Comparison of ENCODE assay signal across 13 cellular contexts in the genomic region with DNA sequence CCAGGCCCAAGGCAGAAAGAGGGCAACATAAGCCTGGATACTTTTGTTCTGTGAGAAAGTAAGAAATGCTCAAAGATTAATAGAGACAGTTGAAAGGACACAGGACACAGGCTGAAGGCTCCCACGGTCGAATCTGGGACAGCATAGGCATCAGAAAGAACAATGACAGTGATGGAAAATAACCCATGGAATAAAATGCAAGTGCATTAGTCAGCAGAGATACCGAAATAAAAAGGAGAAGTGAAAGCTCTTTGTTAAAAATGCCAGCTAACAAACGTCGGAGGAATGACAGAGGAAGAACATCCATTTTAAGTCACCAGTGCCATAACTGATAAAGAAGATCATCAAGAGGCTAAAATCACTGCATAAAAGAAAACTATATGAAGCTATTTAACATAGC. TPM values are rescaled to one million over a fixed set of nuclear protein-coding genes. Genes with fewer than 3 reads are reported as not detected.
DNase-seq lines count a peak whose midpoint lies in the region; ATAC-seq and TF ChIP-seq lines count a peak whose summit lies in the region.
"Had no signal": no experiment of that assay in that cellular context is flagged by ENCODE, and none has a peak within 500 bp of the region (broad histone marks: within the 10 kb centered on the region; RNA-seq: fewer than 3 reads in every experiment).

No MANE protein-coding gene starts in this region.

- H3K27ac ChIP-seq in 22Rv1: peak overlapping the region; percentile 86

- ATAC-seq in GM21529 (IDR thresholded peaks at IDR 0.05; ENCODE audit: unreplicated experiment): peak; percentile 41
- ATAC-seq in activated CD8-positive, alpha-beta T cell treated with anti-CD3 and anti-CD28 coated beads, Interleukin-2, amount 10 ng/mL, durations not matched to agents 7 days and 5 days: no peak
- ATAC-seq in GM19035 (IDR thresholded peaks at IDR 0.05; ENCODE audit: unreplicated experiment): no peak

- no peak for TF ChIP-seq CTCF in 22Rv1 (IDR thresholded peaks at IDR 0.05)
- TF ChIP-seq CTCF in mesothelial cell of epicardium (IDR thresholded peaks at IDR 0.05; ENCODE audit: unreplicated experiment): no peak

- no peak overlapping the region for H3K27ac Mint-ChIP-seq in mesothelial cell of epicardium
- no peak overlapping the region for H3K27ac Mint-ChIP-seq in activated CD8-positive, alpha-beta T cell treated with anti-CD3 and anti-CD28 coated beads, Interleukin-2, amount 10 ng/mL, durations not matched to agents 7 days and 5 days
- no peak overlapping the region for H3K27ac Mint-ChIP-seq in T-helper 2 cell treated with Interferon-gamma antibody and Interleukin-4, amounts not matched to agents 5 μg/mL and 100 μg/mL, for 36 hours

- no peaks in the 10 kb centered on the region for H3K4me1 Mint-ChIP-seq in mesothelial cell of epicardium
- no peaks in the 10 kb centered on the region for H3K4me1 Mint-ChIP-seq in activated CD8-positive, alpha-beta T cell treated with anti-CD3 and anti-CD28 coated beads, Interleukin-2, amount 10 ng/mL, durations not matched to agents 7 days and 5 days (ENCODE audit: low read depth)
- H3K4me1 Mint-ChIP-seq in T-helper 2 cell treated with Interferon-gamma antibody and Interleukin-4, amounts not matched to agents 5 μg/mL and 100 μg/mL, for 36 hours (ENCODE audit: low read depth): peaks cover 5% of the 10 kb centered on the region
- H3K4me1 Mint-ChIP-seq: neural crest cell had no signal

- peaks cover 19% of the 10 kb centered on the region for H3K36me3 Mint-ChIP-seq in mesothelial cell of epicardium
- peaks cover 58% of the 10 kb centered on the region for H3K36me3 Mint-ChIP-seq in activated CD8-positive, alpha-beta T cell treated with anti-CD3 and anti-CD28 coated beads, Interleukin-2, amount 10 ng/mL, durations not matched to agents 7 days and 5 days (ENCODE audit: low read depth)
- H3K36me3 Mint-ChIP-seq in T-helper 2 cell treated with Interferon-gamma antibody and Interleukin-4, amounts not matched to agents 5 μg/mL and 100 μg/mL, for 36 hours (ENCODE audit: low read depth): peaks cover 60% of the 10 kb centered on the region

- POLR2A ChIA-PET in activated CD8-positive, alpha-beta T cell treated with anti-CD3 and anti-CD28 coated beads, Interleukin-2, amount 10 ng/mL, durations not matched to agents 7 days and 5 days (lab: Charles Lee): no interaction called here

- no peaks in the 10 kb centered on the region for H3K27me3 Mint-ChIP-seq in mesothelial cell of epicardium (ENCODE audit: low read depth)
- H3K27me3 Mint-ChIP-seq in activated CD8-positive, alpha-beta T cell treated with anti-CD3 and anti-CD28 coated beads, Interleukin-2, amount 10 ng/mL, durations not matched to agents 7 days and 5 days (ENCODE audit: low read depth): no peaks in the 10 kb centered on the region
- no peaks in the 10 kb centered on the region for H3K27me3 Mint-ChIP-seq in T-helper 2 cell treated with Interferon-gamma antibody and Interleukin-4, amounts not matched to agents 5 μg/mL and 100 μg/mL, for 36 hours (ENCODE audit: low read depth)

- no peak overlapping the region for H3K4me3 Mint-ChIP-seq in mesothelial cell of epicardium
- no peak overlapping the region for H3K4me3 Mint-ChIP-seq in activated CD8-positive, alpha-beta T cell treated with anti-CD3 and anti-CD28 coated beads, Interleukin-2, amount 10 ng/mL, durations not matched to agents 7 days and 5 days
- H3K4me3 Mint-ChIP-seq in T-helper 2 cell treated with Interferon-gamma antibody and Interleukin-4, amounts not matched to agents 5 μg/mL and 100 μg/mL, for 36 hours: no peak overlapping the region
- H3K4me3 Mint-ChIP-seq: neural crest cell had no signal

- CTCF ChIA-PET in activated CD8-positive, alpha-beta T cell treated with anti-CD3 and anti-CD28 coated beads, Interleukin-2, amount 10 ng/mL, durations not matched to agents 7 days and 5 days (lab: Charles Lee): interaction anchor here (2.5 kb wide), 1 partner anchor 188 kb away, joined by 6 read pairs; no protein-coding TSS in a partner anchor

- no peaks in the 10 kb centered on the region for H3K9me3 Mint-ChIP-seq in mesothelial cell of epicardium
- H3K9me3 Mint-ChIP-seq in activated CD8-positive, alpha-beta T cell treated with anti-CD3 and anti-CD28 coated beads, Interleukin-2, amount 10 ng/mL, durations not matched to agents 7 days and 5 days (ENCODE audit: insufficient read depth): no peaks in the 10 kb centered on the region
- H3K9me3 Mint-ChIP-seq in T-helper 2 cell treated with Interferon-gamma antibody and Interleukin-4, amounts not matched to agents 5 μg/mL and 100 μg/mL, for 36 hours: no peaks in the 10 kb centered on the region
- H3K9me3 Mint-ChIP-seq: neural crest cell had no signal

- DNase-seq in OCI-M2 (lab: John Stamatoyannopoulos, UW; ENCODE audit: unreplicated experiment) (peak; percentile 8), globus pallidus (ENCODE audit: low spot score) (peak; percentile 70), mesothelial cell of epicardium (ENCODE audit: low spot score in 2 of 2, unreplicated experiment in 2 of 2) (no peak)
- DNase-seq in activated CD8-positive, alpha-beta T cell treated with anti-CD3 and anti-CD28 coated beads, Interleukin-2, amount 10 ng/mL, durations not matched to agents 7 days and 5 days: no peak
- no peak for DNase-seq in T-helper 2 cell treated with Interferon-gamma antibody and Interleukin-4, amounts not matched to agents 5 μg/mL and 100 μg/mL, for 36 hours (ENCODE audit: low spot score)
- DNase-seq: left cardiac atrium, NCI-H1092 treated with DMSO at 0.1 percent for 48 hours, NCI-H526, small intestine had no signal

RNA-seq across cellular contexts. Expression of a gene that starts 19.7 kb away (rescaled TPM):
- 11.7 to 12.8 TPM (median 12.1 TPM) in 3 replicates for total RNA-seq in mesothelial cell of epicardium
- 1 to 10 TPM; 9.3 to 10.0 TPM for total RNA-seq in activated CD8-positive, alpha-beta T cell treated with anti-CD3 and anti-CD28 coated beads, Interleukin-2, amount 10 ng/mL, durations not matched to agents 7 days and 5 days

RNA-seq across cellular contexts. Expression of a gene that starts 26.6 kb away (rescaled TPM):
- 74.8 to 77.6 TPM (median 75.5 TPM) in 3 replicates for total RNA-seq in mesothelial cell of epicardium
- total RNA-seq in activated CD8-positive, alpha-beta T cell treated with anti-CD3 and anti-CD28 coated beads, Interleukin-2, amount 10 ng/mL, durations not matched to agents 7 days and 5 days: 10 to 100 TPM; 88.9 to 94.6 TPM

Comparison
In these comparisons a context has a peak if more than half of its experiments do, and no peak if none do; other contexts are left out.
1. DNase-seq: peak in OCI-M2 (single experiment) and globus pallidus (single experiment); none in mesothelial cell of epicardium (0 of 2), activated CD8-positive, alpha-beta T cell treated with anti-CD3 and anti-CD28 coated beads, Interleukin-2, amount 10 ng/mL, durations not matched to agents 7 days and 5 days (single experiment) and T-helper 2 cell treated with Interferon-gamma antibody and Interleukin-4, amounts not matched to agents 5 μg/mL and 100 μg/mL, for 36 hours (single experiment).